ENCODE assay signal across 8 cellular contexts in the genomic region with DNA sequence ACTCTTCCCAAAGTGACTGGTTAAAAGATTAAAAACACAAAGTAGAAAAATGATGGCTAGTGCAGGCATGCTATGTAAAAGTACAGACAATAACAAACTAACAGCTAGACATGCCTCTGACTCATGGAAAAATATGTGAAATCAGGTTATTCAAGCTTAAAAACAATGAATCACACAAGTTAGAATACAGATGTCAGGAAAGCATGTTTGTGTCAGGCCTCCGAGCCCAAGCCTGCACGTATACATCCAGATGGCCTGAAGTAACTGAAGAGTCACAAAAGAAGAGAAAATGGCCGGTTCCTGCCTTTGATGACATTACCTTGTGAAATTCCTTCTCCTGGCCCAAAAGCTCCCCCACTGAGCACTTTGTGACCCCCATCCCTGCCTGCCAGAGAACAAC.
DNase-seq lines count a peak whose midpoint lies in the region; ATAC-seq and TF ChIP-seq lines count a peak whose summit lies in the region.
"Had no signal": no experiment of that assay in that cellular context is flagged by ENCODE, and none has a peak within 500 bp of the region (broad histone marks: within the 10 kb centered on the region; RNA-seq: fewer than 3 reads in every experiment).

No MANE protein-coding gene starts in this region.

- peak; percentile 95 for ATAC-seq in RWPE2 (ENCODE audit: low read depth)
- no peak for ATAC-seq in lower lobe of right lung
- ATAC-seq: upper lobe of right lung had no signal

- no peaks in the 10 kb centered on the region for H3K36me3 ChIP-seq in GM23248 (ENCODE audit: low read depth)
- H3K36me3 ChIP-seq in RWPE2 (ENCODE audit: low read depth), result no peaks in the 10 kb centered on the region
- H3K36me3 ChIP-seq in Karpas-422 (ENCODE audit: insufficient read depth, low read length), result no peaks in the 10 kb centered on the region
- H3K36me3 ChIP-seq in lower lobe of right lung, result no peaks in the 10 kb centered on the region
- H3K36me3 ChIP-seq: upper lobe of right lung had no signal

- H3K9me2 ChIP-seq in GM23248 (ENCODE audit: insufficient read depth) (no peaks in the 10 kb centered on the region), Karpas-422 (replicated peaks; ENCODE audit: insufficient read depth, low read length) (no peaks in the 10 kb centered on the region)

- H4K20me1 ChIP-seq in GM23248 (ENCODE audit: insufficient read depth) (no peaks in the 10 kb centered on the region), Karpas-422 (ENCODE audit: insufficient read depth, low read depth, low read length) (no peaks in the 10 kb centered on the region)

- no peaks in the 10 kb centered on the region for H3K9me3 ChIP-seq in GM23248 (ENCODE audit: low read depth)
- H3K9me3 ChIP-seq in RWPE2 (ENCODE audit: severe bottlenecking), result no peaks in the 10 kb centered on the region
- H3K9me3 ChIP-seq in Karpas-422 (ENCODE audit: low read length), result peaks cover 4% of the 10 kb centered on the region
- no peaks in the 10 kb centered on the region for H3K9me3 ChIP-seq in lower lobe of right lung
- H3K9me3 ChIP-seq: upper lobe of right lung had no signal

- peak overlapping the region; percentile 57 for H3K9ac ChIP-seq in GM23248
- H3K9ac ChIP-seq in Karpas-422 (ENCODE audit: low read length), result no peak overlapping the region

- DNase-seq in GM23248 (peak; percentile 93), RWPE2 (ENCODE audit: low spot score) (peak; percentile 77), fibroblast of the aortic adventitia (ENCODE audit: low read depth) (peak; percentile 95), skeletal muscle cell (ENCODE audit: low read depth) (peak; percentile 88), Karpas-422 (no peak), GM13976 (ENCODE audit: low spot score) (no peak), lower lobe of right lung (no peak)
- DNase-seq: upper lobe of right lung had no signal

- H2AFZ ChIP-seq in GM23248 (peak overlapping the region; percentile 58), Karpas-422 (ENCODE audit: low read length) (no peak overlapping the region)

- H3K27ac ChIP-seq in GM23248, result peak overlapping the region; percentile 88
- H3K27ac ChIP-seq in RWPE2 (ENCODE audit: poor library complexity, severe bottlenecking), result peak overlapping the region; percentile 99
- no peak overlapping the region for H3K27ac ChIP-seq in Karpas-422 (ENCODE audit: low read length)
- H3K27ac ChIP-seq in lower lobe of right lung, result no peak overlapping the region
- H3K27ac ChIP-seq: upper lobe of right lung had no signal

- H3K4me2 ChIP-seq in GM23248 (ENCODE audit: unreplicated experiment) (peak overlapping the region; percentile 88), Karpas-422 (ENCODE audit: low read depth, low read length, poor library complexity, severe bottlenecking) (no peak overlapping the region)

- H3K27me3 ChIP-seq in GM23248 (replicated peaks; ENCODE audit: insufficient read depth) (no peaks in the 10 kb centered on the region), RWPE2 (ENCODE audit: insufficient read depth, poor library complexity, severe bottlenecking) (no peaks in the 10 kb centered on the region), Karpas-422 (ENCODE audit: low read length) (no peaks in the 10 kb centered on the region), lower lobe of right lung (ENCODE audit: low read depth) (no peaks in the 10 kb centered on the region)
- H3K27me3 ChIP-seq: upper lobe of right lung had no signal

- H3K79me2 ChIP-seq in GM23248 (ENCODE audit: insufficient read depth), result no peaks in the 10 kb centered on the region
- no peaks in the 10 kb centered on the region for H3K79me2 ChIP-seq in Karpas-422 (ENCODE audit: low read length)

- TF ChIP-seq CTCF in RWPE2 (IDR thresholded peaks at IDR 0.05; ENCODE audit: poor library complexity, severe bottlenecking) (no peak), fibroblast of the aortic adventitia (IDR thresholded peaks at IDR 0.05; ENCODE audit: insufficient read depth, low read length) (no peak), GM13976 (IDR thresholded peaks at IDR 0.05; ENCODE audit: borderline replicate concordance, control extremely low read depth, extremely low read depth, insufficient read depth, missing control alignments) (no peak), lower lobe of right lung (IDR thresholded peaks at IDR 0.05) (no peak)

- H3F3A ChIP-seq in GM23248 (ENCODE audit: insufficient read depth), result peaks cover 31% of the 10 kb centered on the region

- H3K4me1 ChIP-seq in GM23248 (ENCODE audit: insufficient read depth) (peaks cover 25% of the 10 kb centered on the region), RWPE2 (ENCODE audit: insufficient read depth, poor library complexity, severe bottlenecking) (peaks cover 33% of the 10 kb centered on the region), Karpas-422 (ENCODE audit: low read length) (no peaks in the 10 kb centered on the region), lower lobe of right lung (no peaks in the 10 kb centered on the region)
- H3K4me1 ChIP-seq: upper lobe of right lung had no signal

- intact Hi-C loops in lower lobe of right lung (cut with DNase I), result no loop called here

- H3K4me3 ChIP-seq in GM23248 (peak overlapping the region; percentile 56), RWPE2 (ENCODE audit: severe bottlenecking) (no peak overlapping the region), fibroblast of the aortic adventitia (ENCODE audit: low read depth, low read length) (no peak overlapping the region), skeletal muscle cell (ENCODE audit: low read depth, low read length) (no peak overlapping the region), Karpas-422 (ENCODE audit: low read length) (no peak overlapping the region), lower lobe of right lung (no peak overlapping the region)
- H3K4me3 ChIP-seq: upper lobe of right lung had no signal

- 0 to 2% methylated on average over 3 of the region's 3 CpGs for WGBS in GM23248 (ENCODE audit: low coverage in 1 of 2, low lambda C conversion rate in 2 of 2, missing lambda C conversion rate in 2 of 2), 2 experiments

- in situ Hi-C loops in GM23248 (cut with MboI) (no loop called here), GM13976 (cut with MboI; ENCODE audit: low sequenced_read_pairs, unreplicated experiment) (no loop called here)

Comparison
In these comparisons a context has a peak if more than half of its experiments do, and no peak if none do; other contexts are left out.
1. DNase-seq: peak in GM23248 (single experiment), RWPE2 (single experiment), fibroblast of the aortic adventitia (single experiment) and skeletal muscle cell (single experiment); none in Karpas-422 (single experiment), GM13976 (single experiment) and lower lobe of right lung (single experiment).
2. H3K27ac ChIP-seq: peak in GM23248 (single experiment) and RWPE2 (single experiment); none in Karpas-422 (single experiment) and lower lobe of right lung (single experiment).